ENCODE assay signal across 8 cellular contexts in genomic region chr12:92502417-92503028, GRCh38.
DNase-seq lines count a peak whose midpoint lies in the region; ATAC-seq lines count a peak whose summit lies in the region.

No MANE protein-coding gene starts in this region.

- peak overlapping the region; percentile 80 for H3K27ac ChIP-seq in stomach smooth muscle (ENCODE audit: low read length)

- H3K9ac ChIP-seq in stomach smooth muscle (ENCODE audit: low read length in 2 of 2), result no peak overlapping the region

- peak; percentile 34 for ATAC-seq in GM18861 (IDR thresholded peaks at IDR 0.05; ENCODE audit: unreplicated experiment)
- peak; percentile 39 for ATAC-seq in HG02981 (IDR thresholded peaks at IDR 0.05; ENCODE audit: unreplicated experiment)

- H3K4me1 ChIP-seq in stomach smooth muscle (ENCODE audit: control insufficient read depth, insufficient read depth, low read length), result peaks cover 25% of the 10 kb centered on the region

- H3K36me3 ChIP-seq in stomach smooth muscle (ENCODE audit: control insufficient read depth in 2 of 2, insufficient read depth in 2 of 2, low read length in 2 of 2), result no peaks in the 10 kb centered on the region
- H3K36me3 ChIP-seq in H7 (replicated peaks; ENCODE audit: control insufficient read depth, insufficient read depth, low read length), result no peaks in the 10 kb centered on the region

- peak; percentile 66 to 84 for DNase-seq in AML-193 (lab: John Stamatoyannopoulos, UW)
- peak; percentile 87 for DNase-seq in SIG-M5 treated with dmso at 0.1 percent for 504 hours (lab: John Stamatoyannopoulos, UW; ENCODE audit: unreplicated experiment)
- DNase-seq in fibroblast of gingiva (ENCODE audit: low read depth), result peak; percentile 15
- DNase-seq in GOT3 (lab: John Stamatoyannopoulos, UW), result no peak
- DNase-seq in H7, result no peak

- H3K9me3 ChIP-seq in stomach smooth muscle (ENCODE audit: control insufficient read depth in 2 of 2, low read length in 2 of 2), result no peaks in the 10 kb centered on the region

- no peaks in the 10 kb centered on the region for H3K27me3 ChIP-seq in stomach smooth muscle (ENCODE audit: control insufficient read depth in 1 of 2, insufficient read depth in 2 of 2, low read length in 2 of 2)
- no peaks in the 10 kb centered on the region for H3K27me3 ChIP-seq in H7 (ENCODE audit: control insufficient read depth, insufficient read depth, low read length)

- H3K4me3 ChIP-seq in stomach smooth muscle (ENCODE audit: low read length in 2 of 2) (no peak overlapping the region), H7 (ENCODE audit: insufficient read depth, low read depth, low read length) (no peak overlapping the region)

Comparison
In these comparisons a context has a peak if more than half of its experiments do, and no peak if none do; other contexts are left out.
1. DNase-seq: peak in AML-193 (2 of 2), SIG-M5 treated with dmso at 0.1 percent for 504 hours (single experiment) and fibroblast of gingiva (single experiment); none in GOT3 (single experiment) and H7 (single experiment).